11 cellular contexts compared by ENCODE assay signal in the genomic region with DNA sequence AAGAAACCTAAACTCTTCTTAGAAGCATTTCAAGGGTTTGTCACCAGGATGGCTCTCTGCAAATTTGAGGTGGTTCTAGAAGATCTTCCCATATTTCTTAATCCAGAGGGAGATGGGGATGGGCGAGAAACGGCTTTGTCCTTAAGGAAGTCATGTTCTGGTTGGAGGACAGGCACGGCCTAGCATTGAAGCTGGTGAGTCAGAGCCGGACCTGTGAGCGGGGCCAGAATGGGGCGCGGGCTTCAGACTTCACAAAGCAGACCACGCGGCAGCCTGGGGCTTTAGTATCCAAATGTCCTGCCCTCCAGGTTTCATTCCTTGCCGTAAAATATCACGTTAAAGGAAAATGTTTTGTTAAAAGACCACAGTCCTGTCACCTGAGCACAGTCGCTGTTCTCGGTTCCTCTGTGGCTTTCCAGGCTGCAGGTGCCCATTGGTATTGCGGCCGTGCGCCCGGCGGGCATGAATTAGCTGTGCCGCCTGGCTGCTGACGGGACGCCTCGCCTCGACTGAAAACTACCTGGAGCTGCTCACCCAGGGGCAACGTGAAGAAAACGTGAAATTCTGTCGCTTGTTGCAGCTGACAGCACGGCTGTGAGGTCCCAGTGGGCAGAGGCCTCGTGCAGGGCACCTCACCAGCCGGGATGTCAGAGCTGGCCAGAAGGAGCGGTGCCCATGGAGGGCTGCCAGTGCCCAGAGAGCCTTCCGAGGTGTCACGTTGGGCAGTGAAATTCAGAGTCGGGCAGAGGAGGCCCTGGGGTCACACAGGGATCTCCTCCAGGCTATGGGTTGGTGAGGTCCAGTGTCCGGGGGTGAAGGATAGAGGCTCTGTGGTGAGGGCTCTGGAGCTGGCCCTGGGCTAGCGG. TPM values are rescaled to one million over a fixed set of nuclear protein-coding genes. Genes with fewer than 3 reads are reported as not detected.
DNase-seq lines count a peak whose midpoint lies in the region; TF ChIP-seq lines count a peak whose summit lies in the region.
"Had no signal": no experiment of that assay in that cellular context is flagged by ENCODE, and none has a peak within 500 bp of the region (broad histone marks: within the 10 kb centered on the region; RNA-seq: fewer than 3 reads in every experiment).

No MANE protein-coding gene starts in this region.

- DNase-seq in NT2/D1 (ENCODE audit: low read depth, low spot score) (no peak), glutamatergic neuron (no peak), globus pallidus (ENCODE audit: low spot score) (no peak), HuH-7.5 (ENCODE audit: low spot score) (no peak), GM10248 (ENCODE audit: extremely low spot score) (no peak)
- DNase-seq in stimulated activated naive CD4-positive, alpha-beta T cell treated with Interleukin-2 at 50 U/mL for 16 hours (lab: John Stamatoyannopoulos, UW), result no peak
- DNase-seq: CD8-positive, alpha-beta memory T cell; dorsolateral prefrontal cortex; NCI-H226 had no signal

- peaks cover 42% of the 10 kb centered on the region for H3K36me3 ChIP-seq in NT2/D1 (ENCODE audit: insufficient read depth, insufficient read length, low read length)
- peaks cover 4% of the 10 kb centered on the region for H3K36me3 ChIP-seq in rectal smooth muscle tissue (ENCODE audit: control insufficient read depth, insufficient read depth, low read length)

- H3K4me3 ChIP-seq in GM08714 (ENCODE audit: low read length) (peak overlapping the region; percentile 3; the same call in 1 of the 2 replicates), NT2/D1 (ENCODE audit: insufficient read length, low read depth) (no peak overlapping the region), rectal smooth muscle tissue (ENCODE audit: low read length) (no peak overlapping the region)
- H3K4me3 ChIP-seq: dorsolateral prefrontal cortex had no signal

- H3K9ac ChIP-seq in NT2/D1 (ENCODE audit: insufficient read length, low read depth), result peak overlapping the region; percentile 21
- no peak overlapping the region for H3K9ac ChIP-seq in rectal smooth muscle tissue (ENCODE audit: low read length)

- no peaks in the 10 kb centered on the region for H3K9me3 ChIP-seq in NT2/D1 (ENCODE audit: insufficient read depth, low read length)

- peak overlapping the region; percentile 82 for H3K27ac ChIP-seq in rectal smooth muscle tissue (ENCODE audit: low read depth, low read length)

- peaks cover 54% of the 10 kb centered on the region for H3K4me1 Mint-ChIP-seq in glutamatergic neuron (ENCODE audit: low read depth, unreplicated experiment)
- H3K4me1 Mint-ChIP-seq: CD8-positive, alpha-beta memory T cell had no signal

- peaks cover 13% of the 10 kb centered on the region for H3K9me3 Mint-ChIP-seq in glutamatergic neuron (ENCODE audit: unreplicated experiment)
- H3K9me3 Mint-ChIP-seq: CD8-positive, alpha-beta memory T cell had no signal

- H3K27ac Mint-ChIP-seq in glutamatergic neuron (ENCODE audit: unreplicated experiment), result peak overlapping the region; percentile 45

- no peaks in the 10 kb centered on the region for H3K27me3 ChIP-seq in NT2/D1 (ENCODE audit: insufficient read depth, insufficient read length)
- H3K27me3 ChIP-seq in rectal smooth muscle tissue (ENCODE audit: control insufficient read depth, insufficient read depth, low read length), result no peaks in the 10 kb centered on the region
- H3K27me3 ChIP-seq: dorsolateral prefrontal cortex had no signal

- peaks cover 8% of the 10 kb centered on the region for H3K36me3 Mint-ChIP-seq in glutamatergic neuron (ENCODE audit: unreplicated experiment)
- H3K36me3 Mint-ChIP-seq: CD8-positive, alpha-beta memory T cell had no signal

- POLR2A ChIA-PET in GM10248 (lab: Yijun Ruan, JAX), result no interaction called here

- H3K27me3 Mint-ChIP-seq in glutamatergic neuron (ENCODE audit: unreplicated experiment), result peaks cover 16% of the 10 kb centered on the region

- no peak for TF ChIP-seq CTCF in glutamatergic neuron (IDR thresholded peaks at IDR 0.05; ENCODE audit: partially characterized antibody, unreplicated experiment)
- TF ChIP-seq CTCF in GM10248 (IDR thresholded peaks at IDR 0.05; ENCODE audit: control extremely low read depth, extremely low read depth, low read depth, missing control alignments), result no peak

- H3K4me3 Mint-ChIP-seq in glutamatergic neuron (ENCODE audit: unreplicated experiment), result peak overlapping the region; percentile 65
- H3K4me3 Mint-ChIP-seq: CD8-positive, alpha-beta memory T cell had no signal

- CTCF ChIA-PET in GM10248 (lab: Yijun Ruan, JAX), result interaction anchor here (0.8 to 1.9 kb wide), 10 partner anchors 9 to 162 kb away, joined by 3 to 7 read pairs (median 3); no protein-coding TSS in a partner anchor

- H3K4me1 ChIP-seq in NT2/D1 (ENCODE audit: insufficient read depth, insufficient read length) (peaks cover 26% of the 10 kb centered on the region), rectal smooth muscle tissue (ENCODE audit: control insufficient read depth, insufficient read depth, low read length) (peaks cover 50% of the 10 kb centered on the region)

RNA-seq across cellular contexts. Expression of a gene that starts 59.0 kb away (rescaled TPM):
- 17.4 TPM for total RNA-seq in glutamatergic neuron (ENCODE audit: unreplicated experiment)
